ENCODE assay signal across 12 cellular contexts in genomic region chr22:46754826-46755225, GRCh38. TPM values are rescaled to one million over a fixed set of nuclear protein-coding genes. Genes with fewer than 3 reads are reported as not detected.
A peak's percentile ranks its signal among the peaks of the same experiment; 100 is the strongest.
DNase-seq lines count a peak whose midpoint lies in the region; ATAC-seq and TF ChIP-seq lines count a peak whose summit lies in the region.
"Had no signal": no experiment of that assay in that cellular context is flagged by ENCODE, and none has a peak within 500 bp of the region (broad histone marks: within the 10 kb centered on the region; RNA-seq: fewer than 3 reads in every experiment).

No MANE protein-coding gene starts in this region.

- TF ChIP-seq CTCF in HL-60 (IDR thresholded peaks at IDR 0.05; ENCODE audit: insufficient read depth, low read length) = no peak
- no peak for TF ChIP-seq CTCF in chondrocyte (IDR thresholded peaks at IDR 0.05)
- no peak for TF ChIP-seq CTCF in lower lobe of right lung (IDR thresholded peaks at IDR 0.05)
- TF ChIP-seq CTCF in stomach (IDR thresholded peaks at IDR 0.05) = no peak
- no peak for TF ChIP-seq CTCF in mesothelial cell of epicardium (IDR thresholded peaks at IDR 0.05; ENCODE audit: unreplicated experiment)

- H3K4me1 Mint-ChIP-seq in chondrocyte (ENCODE audit: low read depth) = peaks cover 35% of the 10 kb centered on the region
- H3K4me1 Mint-ChIP-seq in mesothelial cell of epicardium = peaks cover 8% of the 10 kb centered on the region

- H3K27me3 Mint-ChIP-seq in chondrocyte (ENCODE audit: low read depth) (no peaks in the 10 kb centered on the region), mesothelial cell of epicardium (ENCODE audit: low read depth) (no peaks in the 10 kb centered on the region)

- H3K27ac ChIP-seq in HL-60 (replicated peaks) (peak overlapping the region; percentile 65; the same call in 1 of the 2 replicates), lower lobe of right lung (peak overlapping the region; percentile 91), stomach (peak overlapping the region; percentile 77 to 95 (median 88))

- H3K27me3 ChIP-seq in HL-60 (ENCODE audit: insufficient read depth, poor library complexity, severe bottlenecking) (no peaks in the 10 kb centered on the region), lower lobe of right lung (ENCODE audit: low read depth) (no peaks in the 10 kb centered on the region), stomach (peaks cover 0 to 4% (median 0%) of the 10 kb centered on the region in 3 donors)

- H3K36me3 ChIP-seq in lower lobe of right lung = no peaks in the 10 kb centered on the region
- H3K36me3 ChIP-seq in stomach = no peaks in the 10 kb centered on the region

- intact Hi-C loops in lower lobe of right lung (cut with DNase I) (no loop called here), stomach (cut with DNase I; ENCODE audit: low total_unique reads) (no loop called here)

- no peak for TF ChIP-seq EP300 in stomach (IDR thresholded peaks at IDR 0.05)

- TF ChIP-seq POLR2A in stomach (IDR thresholded peaks at IDR 0.05) = no peak

- ATAC-seq in lower lobe of right lung (no peak), HG02763 (IDR thresholded peaks at IDR 0.05; ENCODE audit: unreplicated experiment) (no peak)

- H3K4me3 Mint-ChIP-seq in chondrocyte (ENCODE audit: unreplicated experiment) = no peak overlapping the region
- H3K4me3 Mint-ChIP-seq in mesothelial cell of epicardium = no peak overlapping the region

- H3K27ac Mint-ChIP-seq in chondrocyte (ENCODE audit: unreplicated experiment) (peak overlapping the region; percentile 100), mesothelial cell of epicardium (no peak overlapping the region)
- H3K27ac Mint-ChIP-seq: IgD-negative memory B cell had no signal

- H3K4me1 ChIP-seq in lower lobe of right lung (peaks cover 56% of the 10 kb centered on the region), stomach (peaks cover 47 to 77% (median 62%) of the 10 kb centered on the region in 4 donors)

- H3K4me3 ChIP-seq in HL-60 (replicated peaks; ENCODE audit: insufficient read depth, low read length) (no peak overlapping the region), lower lobe of right lung (peak overlapping the region; percentile 1), stomach (no peak overlapping the region)

- peaks cover 5% of the 10 kb centered on the region for H3K9me3 Mint-ChIP-seq in chondrocyte (ENCODE audit: low read depth)
- H3K9me3 Mint-ChIP-seq in mesothelial cell of epicardium = peaks cover 7% of the 10 kb centered on the region

- H3K36me3 Mint-ChIP-seq in chondrocyte (ENCODE audit: low read depth) (no peaks in the 10 kb centered on the region), mesothelial cell of epicardium (peaks cover 5% of the 10 kb centered on the region)
- H3K36me3 Mint-ChIP-seq: IgD-negative memory B cell had no signal

- WGBS in stomach, 5 donors = 76 to 88% (median 81%) methylated on average over 6 of the region's 6 CpGs

- DNase-seq in HL-60 (ENCODE audit: low read depth in 1 of 2, low spot score in 1 of 2) (no peak), chondrocyte (ENCODE audit: low spot score) (no peak), lower lobe of right lung (no peak), stomach (no peak), NCI-H1436 (lab: John Stamatoyannopoulos, UW) (no peak), NCI-H2227 (lab: John Stamatoyannopoulos, UW; ENCODE audit: unreplicated experiment) (no peak), mesothelial cell of epicardium (ENCODE audit: low spot score in 2 of 2, unreplicated experiment in 2 of 2) (no peak)
- DNase-seq: activated CD4-positive, alpha-beta T cell treated with anti-CD3 and anti-CD28 coated beads, Interleukin-2, amount 50 U/mL, for 4 hours; NCI-H510A treated with DMSO at 0.1 percent for 48 hours; stimulated activated naive CD4-positive, alpha-beta T cell had no signal

- H3K9me3 ChIP-seq in lower lobe of right lung (peaks cover 9% of the 10 kb centered on the region), stomach (peaks cover 0 to 11% (median 1%) of the 10 kb centered on the region in 4 donors)

RNA-seq across cellular contexts. Expression of gene TBC1D22A, which starts 7.6 kb away (rescaled TPM):
- 18.9 to 21.1 TPM (median 18.9 TPM) in 3 replicates for total RNA-seq in chondrocyte
- total RNA-seq in lower lobe of right lung = 34.1 TPM
- 10 to 100 TPM; 13.8 to 53.1 (median 47.4) TPM for total RNA-seq in stomach
- 10 to 100 TPM; 13.3 to 22.1 (median 15.5) TPM for polyA plus RNA-seq in stomach
- total RNA-seq in mesothelial cell of epicardium = 26.2 to 26.7 TPM (median 26.6 TPM) in 3 replicates

RNA-seq across cellular contexts. Expression of gene CERK, which starts 16.8 kb away (rescaled TPM):
- total RNA-seq in chondrocyte (28.8 to 31.8 TPM (median 29.2 TPM) in 3 replicates), lower lobe of right lung (26.1 TPM), stomach (10 to 100 TPM; 29.1 to 59.4 (median 42.4) TPM), mesothelial cell of epicardium (50.7 to 51.9 TPM (median 51.3 TPM) in 3 replicates)
- 10 to 100 TPM; 12.5 to 29.2 (median 26.0) TPM for polyA plus RNA-seq in stomach
